8 cellular contexts compared by ENCODE assay signal in genomic region chr3:155052470-155052869, GRCh38.
"Had no signal": no experiment of that assay in that cellular context is flagged by ENCODE, and none has a peak within 500 bp of the region (broad histone marks: within the 10 kb centered on the region; RNA-seq: fewer than 3 reads in every experiment).

No MANE protein-coding gene starts in this region.

- ATAC-seq: GM12878 had no signal

- DNase-seq: GDM1, GF-D8 had no signal

- FAIRE-seq: G401.6, GM12878, GM12891, GM12892, GM18507, GM19239 had no signal

- H3K4me3 ChIP-seq: GM12878 had no signal
